10 cellular contexts compared by ENCODE assay signal in genomic region chr5:95780597-95780996, GRCh38. TPM values are rescaled to one million over a fixed set of nuclear protein-coding genes. Genes with fewer than 3 reads are reported as not detected.
DNase-seq lines count a peak whose midpoint lies in the region; ATAC-seq and TF ChIP-seq lines count a peak whose summit lies in the region.
"Had no signal": no experiment of that assay in that cellular context is flagged by ENCODE, and none has a peak within 500 bp of the region (broad histone marks: within the 10 kb centered on the region; RNA-seq: fewer than 3 reads in every experiment).

No MANE protein-coding gene starts in this region.

- ATAC-seq in GM21717 (IDR thresholded peaks at IDR 0.05; ENCODE audit: unreplicated experiment), result no peak

- no peaks in the 10 kb centered on the region for H3K27me3 ChIP-seq in breast epithelium
- H3K27me3 ChIP-seq in esophagus muscularis mucosa, result no peaks in the 10 kb centered on the region
- no peaks in the 10 kb centered on the region for H3K27me3 ChIP-seq in neutrophil
- no peaks in the 10 kb centered on the region for H3K27me3 ChIP-seq in BE2C

- H3K27ac Mint-ChIP-seq in MCF 10A (ENCODE audit: low read depth, unreplicated experiment), result no peak overlapping the region

- TF ChIP-seq POLR2A in breast epithelium (IDR thresholded peaks at IDR 0.05) (no peak), esophagus muscularis mucosa (IDR thresholded peaks at IDR 0.05; ENCODE audit: low read depth) (no peak)

- H3K4me1 Mint-ChIP-seq in MCF 10A (ENCODE audit: insufficient read depth, unreplicated experiment), result no peaks in the 10 kb centered on the region

- no TSS peak for BruUV-seq in MCF 10A (replicated peaks; lab: Mats Ljungman, UMichigan)

- WGBS in esophagus muscularis mucosa, result 91% methylated on average over 7 of the region's 7 CpGs

- no peak for TF ChIP-seq EP300 in esophagus muscularis mucosa (IDR thresholded peaks at IDR 0.05)

- no peaks in the 10 kb centered on the region for H3K27me3 Mint-ChIP-seq in MCF 10A (ENCODE audit: insufficient read depth, unreplicated experiment)

- H3K4me3 Mint-ChIP-seq in MCF 10A (ENCODE audit: unreplicated experiment), result no peak overlapping the region
- H3K4me3 Mint-ChIP-seq: activated CD8-positive, alpha-beta T cell treated with anti-CD3 and anti-CD28 coated beads, Interleukin-2, amount 10 ng/mL, durations not matched to agents 7 days and 5 days had no signal

- H3K36me3 Mint-ChIP-seq in MCF 10A (ENCODE audit: insufficient read depth, unreplicated experiment), result no peaks in the 10 kb centered on the region

- TF ChIP-seq CTCF in breast epithelium (IDR thresholded peaks at IDR 0.05) (no peak), MCF 10A (IDR thresholded peaks at IDR 0.05; ENCODE audit: unreplicated experiment) (no peak), esophagus muscularis mucosa (IDR thresholded peaks at IDR 0.05) (no peak), neutrophil (IDR thresholded peaks at IDR 0.05) (no peak), BE2C (IDR thresholded peaks at IDR 0.05; ENCODE audit: low read depth, low read length) (no peak), RWPE1 (conservative IDR thresholded peaks at IDR 0.05; ENCODE audit: low read depth) (no peak)

- no peaks in the 10 kb centered on the region for H3K9me3 Mint-ChIP-seq in MCF 10A (ENCODE audit: unreplicated experiment)

- CTCF ChIA-PET in MCF 10A (lab: Yijun Ruan, JAX), result interaction anchor here (0.6 to 7.7 kb wide), 44 partner anchors 11 to 555 kb away, joined by 3 to 336 read pairs (median 6); partner anchors contain the start of genes GLRX, RFESD and RHOBTB3
- CTCF ChIA-PET in RWPE1 (lab: Yijun Ruan, JAX), result interaction anchor here (0.5 to 1.9 kb wide), 28 partner anchors 9 to 1389 kb away, joined by 3 to 36 read pairs (median 6); partner anchors contain the start of gene RFESD

- H3K9me3 ChIP-seq in breast epithelium (no peaks in the 10 kb centered on the region), esophagus muscularis mucosa (no peaks in the 10 kb centered on the region), neutrophil (no peaks in the 10 kb centered on the region), BE2C (no peaks in the 10 kb centered on the region)

- no peak overlapping the region for H3K4me3 ChIP-seq in breast epithelium
- no peak overlapping the region for H3K4me3 ChIP-seq in esophagus muscularis mucosa
- no peak overlapping the region for H3K4me3 ChIP-seq in neutrophil (ENCODE audit: low read depth in 1 of 2, low read length in 1 of 2)
- no peak overlapping the region for H3K4me3 ChIP-seq in BE2C (ENCODE audit: low read depth, low read length)

- H3K36me3 ChIP-seq in breast epithelium, result no peaks in the 10 kb centered on the region
- peaks cover 0 to 23% (median 4%) of the 10 kb centered on the region in 4 donors for H3K36me3 ChIP-seq in esophagus muscularis mucosa
- no peaks in the 10 kb centered on the region for H3K36me3 ChIP-seq in neutrophil
- peaks cover 30% of the 10 kb centered on the region for H3K36me3 ChIP-seq in BE2C

- intact Hi-C loops in breast epithelium (cut with DNase I; ENCODE audit: low total_unique reads), result loop anchor here (5.0 kb wide), 1 partner anchor 67 kb away; no protein-coding TSS in a partner anchor
- intact Hi-C loops in MCF 10A (cut with micrococcal nuclease), result no loop called here
- intact Hi-C loops in esophagus muscularis mucosa (cut with DNase I), result loop anchor here (5.0 to 10.0 kb wide), 2 partner anchors 138 to 554 kb away; no protein-coding TSS in a partner anchor

- POLR2A ChIA-PET in MCF 10A (lab: Yijun Ruan, JAX), result interaction anchor here (1.1 to 2.1 kb wide), 8 partner anchors 42 to 134 kb away, joined by 3 to 28 read pairs (median 5); partner anchors contain the start of genes GLRX, RFESD and RHOBTB3
- POLR2A ChIA-PET in RWPE1 (lab: Yijun Ruan, JAX; ENCODE audit: low non-redundant PET), result no interaction called here

- H3K4me1 ChIP-seq in breast epithelium (no peaks in the 10 kb centered on the region), esophagus muscularis mucosa (peaks cover 13 to 38% (median 24%) of the 10 kb centered on the region in 4 donors), neutrophil (ENCODE audit: control insufficient read depth in 1 of 2, insufficient read depth in 1 of 2, low read depth in 1 of 2, low read length in 1 of 2) (peaks cover 22 to 26% of the 10 kb centered on the region in 2 experiments), BE2C (peaks cover 18% of the 10 kb centered on the region)

- H3K27ac ChIP-seq in breast epithelium (peak overlapping the region; percentile 5 to 32), esophagus muscularis mucosa (replicated peaks in 1 of 4) (peak overlapping the region; percentile 46 to 65 (median 59)), neutrophil (peak overlapping the region; percentile 28), RWPE1 (no peak overlapping the region)
- H3K27ac ChIP-seq: epithelial cell of prostate had no signal

- DNase-seq in breast epithelium (ENCODE audit: low spot score in 2 of 2) (no peak), MCF 10A (ENCODE audit: unreplicated experiment) (no peak), esophagus muscularis mucosa (ENCODE audit: extremely low spot score) (no peak), BE2C (no peak), RWPE1 (ENCODE audit: low spot score) (no peak), HCEC 1CT (no peak)

RNA-seq across cellular contexts. Expression of gene GLRX, which starts 41.9 kb away (rescaled TPM):
- total RNA-seq in breast epithelium (100 to 1,000 TPM in 1 of 3 donors, 10 to 100 TPM in 2; 42.1 to 106 (median 72.8) TPM), MCF 10A (2022) (41.4 and 59.2 TPM in 2 replicates), esophagus muscularis mucosa (10 to 100 TPM; 14.1 to 56.0 (median 34.0) TPM)
- polyA plus RNA-seq in BE2C (2012; ENCODE audit: insufficient read depth, insufficient read length, low read depth), result 41.7 TPM

RNA-seq across cellular contexts. Expression of gene RHOBTB3, which starts 49.5 kb away (rescaled TPM):
- total RNA-seq in breast epithelium (100 to 1,000 TPM in 2 of 3 donors, 10 to 100 TPM in 1; 82.8 to 205 (median 109) TPM), MCF 10A (2022) (3.4 and 3.8 TPM in 2 replicates), esophagus muscularis mucosa (100 to 1,000 TPM in 1 of 4 donors, 10 to 100 TPM in 3; 72.9 to 165 (median 89.2) TPM)
- polyA plus RNA-seq in BE2C (2012; ENCODE audit: insufficient read depth, insufficient read length, low read depth), result 119 TPM

Comparison
In these comparisons a context has a peak if more than half of its experiments do, and no peak if none do; other contexts are left out.
1. RNA of gene RHOBTB3, which starts 49.5 kb away (total RNA-seq): 82.8 to 205 TPM in breast epithelium and 72.9 to 165 TPM in esophagus muscularis mucosa; 3.4 to 3.8 TPM in MCF 10A; every median in the first group is over 10 times any median in the second.